Comparison of ENCODE assay signal across 12 cellular contexts in genomic region chr14:102187583-102188001, GRCh38. TPM values are rescaled to one million over a fixed set of nuclear protein-coding genes. Genes with fewer than 3 reads are reported as not detected.
DNase-seq lines count a peak whose midpoint lies in the region; ATAC-seq and TF ChIP-seq lines count a peak whose summit lies in the region.
"Had no signal": no experiment of that assay in that cellular context is flagged by ENCODE, and none has a peak within 500 bp of the region (broad histone marks: within the 10 kb centered on the region; RNA-seq: fewer than 3 reads in every experiment).

No MANE protein-coding gene starts in this region.

- no peaks in the 10 kb centered on the region for H3K9me3 ChIP-seq in thoracic aorta

- peaks cover 19 to 26% of the 10 kb centered on the region in 2 donors for H3K4me1 ChIP-seq in thoracic aorta (ENCODE audit: control insufficient read depth in 1 of 2, low read depth in 2 of 2)

- peaks cover 69% of the 10 kb centered on the region for H3K4me1 Mint-ChIP-seq in activated T-cell treated with anti-CD3 and anti-CD28 coated beads, Interleukin-2, amount 50 U/mL, for 24 hours (ENCODE audit: low read depth)

- H3K27ac ChIP-seq in brain microvascular endothelial cell (peak overlapping the region; percentile 34), thoracic aorta (peak overlapping the region in 1 of 2 donors; percentile 54)

- H3K9me3 Mint-ChIP-seq in activated T-cell treated with anti-CD3 and anti-CD28 coated beads, Interleukin-2, amount 50 U/mL, for 24 hours, result no peaks in the 10 kb centered on the region
- H3K9me3 Mint-ChIP-seq: dendritic cell treated with granulocyte-macrophage colony-stimulating factor and Interleukin-4, amounts not matched to agents 40 ng/mL and 50 ng/mL, for 4 days had no signal

- TF ChIP-seq CTCF in brain microvascular endothelial cell (IDR thresholded peaks at IDR 0.05; ENCODE audit: low read depth, low read length, missing control alignments) (no peak), thoracic aorta (IDR thresholded peaks at IDR 0.05) (no peak)

- peak overlapping the region; percentile 82 for H3K27ac Mint-ChIP-seq in activated T-cell treated with anti-CD3 and anti-CD28 coated beads, Interleukin-2, amount 50 U/mL, for 24 hours
- H3K27ac Mint-ChIP-seq: dendritic cell treated with granulocyte-macrophage colony-stimulating factor and Interleukin-4, amounts not matched to agents 40 ng/mL and 50 ng/mL, for 4 days had no signal

- no peak for DNase-seq in activated T-cell treated with anti-CD3 and anti-CD28 coated beads, Interleukin-2, amount 50 U/mL, for 24 hours
- no peak for DNase-seq in activated T-cell treated with anti-CD3 and anti-CD28 coated beads, Interleukin-2, amount 50 U/mL, for 48 hours
- no peak for DNase-seq in brain microvascular endothelial cell
- DNase-seq in medulla oblongata (ENCODE audit: extremely low spot score), result peak; percentile 78
- no peak for DNase-seq in thoracic aorta (ENCODE audit: low spot score)
- no peak for DNase-seq in central memory CD4-positive, alpha-beta T cell
- DNase-seq in NCI-H1417 treated with DMSO at 0.1 percent for 48 hours (lab: John Stamatoyannopoulos, UW), result no peak
- DNase-seq: NCI-H146; retina; stimulated activated naive CD4-positive, alpha-beta T cell treated with Interleukin-2 at 50 U/mL for 16 hours had no signal

- peaks cover 4% of the 10 kb centered on the region for H3K36me3 Mint-ChIP-seq in activated T-cell treated with anti-CD3 and anti-CD28 coated beads, Interleukin-2, amount 50 U/mL, for 24 hours (ENCODE audit: low read depth)

- H3K27me3 Mint-ChIP-seq in activated T-cell treated with anti-CD3 and anti-CD28 coated beads, Interleukin-2, amount 50 U/mL, for 24 hours, result no peaks in the 10 kb centered on the region
- H3K27me3 Mint-ChIP-seq: dendritic cell treated with granulocyte-macrophage colony-stimulating factor and Interleukin-4, amounts not matched to agents 40 ng/mL and 50 ng/mL, for 4 days had no signal

- in situ Hi-C loops in brain microvascular endothelial cell (cut with HindIII; ENCODE audit: low pct_ligation_motif_present, low sequenced_read_pairs), result no loop called here

- no peaks in the 10 kb centered on the region for H3K36me3 ChIP-seq in brain microvascular endothelial cell (replicated peaks)
- H3K36me3 ChIP-seq in thoracic aorta, result no peaks in the 10 kb centered on the region

- no peak overlapping the region for H3K4me3 ChIP-seq in brain microvascular endothelial cell (ENCODE audit: low read depth, low read length)
- peak overlapping the region; percentile 38 for H3K4me3 ChIP-seq in thoracic aorta

- H3K27me3 ChIP-seq in brain microvascular endothelial cell (replicated peaks) (no peaks in the 10 kb centered on the region), thoracic aorta (replicated peaks; ENCODE audit: insufficient read depth) (no peaks in the 10 kb centered on the region)

- no peak overlapping the region for H3K4me3 Mint-ChIP-seq in activated T-cell treated with anti-CD3 and anti-CD28 coated beads, Interleukin-2, amount 50 U/mL, for 24 hours
- H3K4me3 Mint-ChIP-seq: dendritic cell treated with granulocyte-macrophage colony-stimulating factor and Interleukin-4, amounts not matched to agents 40 ng/mL and 50 ng/mL, for 4 days had no signal

- ATAC-seq in thoracic aorta (ENCODE audit: insufficient number of reproducible peaks, low FRiP score, low read depth) (no peak), HG03108 (IDR thresholded peaks at IDR 0.05; ENCODE audit: unreplicated experiment) (no peak)

RNA-seq across cellular contexts. Expression of gene WDR20, which starts 47.9 kb away (rescaled TPM):
- total RNA-seq in thoracic aorta, result 10 to 100 TPM; 11.0 to 30.0 TPM
